Comparison of ENCODE assay signal across 17 cellular contexts in the genomic region with DNA sequence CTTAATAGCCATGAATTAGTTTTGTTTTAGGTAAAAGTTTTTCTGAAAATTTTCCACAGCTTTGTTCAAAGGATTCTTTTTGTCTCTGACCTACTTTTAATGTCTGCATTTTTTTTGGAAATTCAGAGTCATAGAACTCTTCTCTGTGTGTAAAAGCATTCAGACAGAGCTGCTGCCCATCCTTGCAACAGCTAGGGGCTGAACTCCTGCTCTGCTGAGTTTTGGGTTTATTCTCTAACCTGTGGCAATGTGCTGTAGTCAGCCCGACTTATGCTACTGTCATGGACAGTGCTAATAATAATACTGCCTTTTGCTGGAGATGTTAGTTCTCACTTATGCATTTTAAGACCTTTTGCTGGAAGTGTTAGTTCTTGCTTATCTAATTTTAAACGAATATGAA. TPM values are rescaled to one million over a fixed set of nuclear protein-coding genes. Genes with fewer than 3 reads are reported as not detected.
DNase-seq lines count a peak whose midpoint lies in the region; ATAC-seq, FAIRE-seq and TF ChIP-seq lines count a peak whose summit lies in the region.
"Had no signal": no experiment of that assay in that cellular context is flagged by ENCODE, and none has a peak within 500 bp of the region (broad histone marks: within the 10 kb centered on the region; RNA-seq: fewer than 3 reads in every experiment).

No MANE protein-coding gene starts in this region.

- H2BK120ac ChIP-seq in IMR-90 (ENCODE audit: low read depth, low read length) = no peak overlapping the region

- no peaks in the 10 kb centered on the region; the same call in 1 of the 2 replicates for H4K20me1 ChIP-seq in IMR-90 (ENCODE audit: insufficient read depth, low read length)

- ATAC-seq in IMR-90 (ENCODE audit: low read depth) (no peak), T-helper 17 cell (no peak), natural killer cell (no peak)
- ATAC-seq: A549, GM23338, HepG2 had no signal

- no peak overlapping the region for H4K5ac ChIP-seq in IMR-90 (ENCODE audit: low read depth, low read length)

- TF ChIP-seq RAD21 in IMR-90 (IDR thresholded peaks at IDR 0.05; ENCODE audit: low read length) = no peak

- peaks cover 6% of the 10 kb centered on the region for H3K36me3 ChIP-seq in IMR-90 (ENCODE audit: control insufficient read depth, insufficient read depth, low read length)
- H3K36me3 ChIP-seq: BE2C had no signal

- no peak overlapping the region for H3K27ac ChIP-seq in IMR-90 (ENCODE audit: insufficient read depth, low read length)
- H3K27ac ChIP-seq: A549, C4-2B had no signal

- H3K14ac ChIP-seq in IMR-90 (replicated peaks; ENCODE audit: low read depth, low read length) = no peak overlapping the region

- POLR2A ChIA-PET in IMR-90 (lab: Charles Lee; ENCODE audit: unreplicated experiment) = no interaction called here

- H3K9me3 Mint-ChIP-seq in natural killer cell = no peaks in the 10 kb centered on the region
- H3K9me3 Mint-ChIP-seq: CD4-positive, alpha-beta memory T cell; GM23338; H9 had no signal

- H3K23ac ChIP-seq in IMR-90 (ENCODE audit: low read depth, low read length) = no peak overlapping the region

- peak overlapping the region; percentile 20 for H2BK5ac ChIP-seq in IMR-90 (ENCODE audit: low read depth, low read length, poor library complexity, severe bottlenecking)

- intact Hi-C loops in IMR-90 (cut with micrococcal nuclease) = loop anchor here (5.0 to 10.0 kb wide), 2 partner anchors 42 to 445 kb away; a partner anchor contains a TSS
- intact Hi-C loops in natural killer cell (cut with micrococcal nuclease) = no loop called here

- DNase-seq in IMR-90 (no peak), T-helper 17 cell (no peak), inferior parietal cortex (ENCODE audit: extremely low spot score) (peak; percentile 11), urothelium cell line (ENCODE audit: low spot score) (no peak), natural killer cell (no peak), H4 (ENCODE audit: low spot score) (no peak)
- DNase-seq: BE2C; CD4-positive, alpha-beta memory T cell; DMS79; H9 had no signal

- H3K27ac Mint-ChIP-seq in T-helper 17 cell (peak overlapping the region; percentile 27), natural killer cell (no peak overlapping the region)
- H3K27ac Mint-ChIP-seq: GM23338, H9 had no signal

- H3K9ac ChIP-seq in IMR-90 (ENCODE audit: low read depth, low read length) = no peak overlapping the region

- no peak for TF ChIP-seq POLR2A in IMR-90 (IDR thresholded peaks at IDR 0.05; ENCODE audit: low read depth, low read length)

- H3K4me1 Mint-ChIP-seq in T-helper 17 cell (peaks cover 3% of the 10 kb centered on the region), natural killer cell (peaks cover 0 to 4% of the 10 kb centered on the region in 2 donors)
- H3K4me1 Mint-ChIP-seq: GM23338, H9 had no signal

- no peak overlapping the region for H2AK5ac ChIP-seq in IMR-90 (ENCODE audit: low read depth, low read length)

- H3K9me1 ChIP-seq in IMR-90 (ENCODE audit: insufficient read depth, low read length) = 0 out of 2 replicates have a peak, but pooled peaks cover 3% of the 10 kb centered on the region

- H2AFZ ChIP-seq in IMR-90 (replicated peaks; ENCODE audit: low read length, poor library complexity) = no peak overlapping the region
- H2AFZ ChIP-seq: GM23338 had no signal

- H3K9me3 ChIP-seq in IMR-90 (ENCODE audit: control insufficient read depth, insufficient read depth, low read length) (no peaks in the 10 kb centered on the region), T-helper 17 cell (ENCODE audit: control insufficient read depth, low read length, poor library complexity, severe bottlenecking) (no peaks in the 10 kb centered on the region)
- H3K9me3 ChIP-seq: A549, BE2C had no signal

- H3K27me3 Mint-ChIP-seq in T-helper 17 cell (no peaks in the 10 kb centered on the region), natural killer cell (ENCODE audit: low read depth in 2 of 2) (no peaks in the 10 kb centered on the region)
- H3K27me3 Mint-ChIP-seq: CD4-positive, alpha-beta memory T cell had no signal

- FAIRE-seq in urothelium cell line (lab: Jason Lieb, UNC) = peak; percentile 40
- FAIRE-seq: A549, G401.6, GM12891, HepG2, HTR-8/SVneo had no signal

- no CpG with 5 or more reads among the region's 2 CpGs for WGBS in IMR-90 (ENCODE audit: extremely low coverage in 2 of 2, insufficient read length in 1 of 2), 2 experiments

- no peak overlapping the region for H3K4me3 ChIP-seq in IMR-90 (ENCODE audit: insufficient read depth, low read depth, low read length)
- H3K4me3 ChIP-seq: A549, GM23338 had no signal

- H3K4me3 Mint-ChIP-seq in T-helper 17 cell (no peak overlapping the region), natural killer cell (no peak overlapping the region)
- H3K4me3 Mint-ChIP-seq: CD4-positive, alpha-beta memory T cell; GM23338; H9 had no signal

- no peak overlapping the region for H2AK9ac ChIP-seq in IMR-90 (replicated peaks; ENCODE audit: low read depth, low read length, poor library complexity)

- no peak overlapping the region for H3K18ac ChIP-seq in IMR-90 (ENCODE audit: low read depth, low read length)

- H3K56ac ChIP-seq in IMR-90 (ENCODE audit: extremely low read depth, insufficient read depth, low read length) = no peak overlapping the region

- peaks cover 2% of the 10 kb centered on the region for H3K36me3 Mint-ChIP-seq in T-helper 17 cell (ENCODE audit: low read depth)
- H3K36me3 Mint-ChIP-seq in natural killer cell = peaks cover 8% of the 10 kb centered on the region

- CTCF ChIA-PET in IMR-90 (lab: Yijun Ruan, JAX) = no interaction called here

- BruUV-seq in IMR-90 (replicated peaks; lab: Mats Ljungman, UMichigan) = no TSS peak

- no peak overlapping the region for H3K4ac ChIP-seq in IMR-90 (ENCODE audit: low read depth, low read length)

- no peak overlapping the region for H2BK20ac ChIP-seq in IMR-90 (ENCODE audit: low read depth, low read length)

- in situ Hi-C loops in IMR-90 (cut with MboI; ENCODE audit: low sequenced_read_pairs) = no loop called here

- no peak overlapping the region for H4K8ac ChIP-seq in IMR-90 (ENCODE audit: low read depth in 2 of 2, low read length in 2 of 2)

- H3K79me1 ChIP-seq in IMR-90 (ENCODE audit: low read depth in 1 of 2, low read length in 2 of 2) = peaks cover 32 to 71% of the 10 kb centered on the region in 2 experiments

- H3K27me3 ChIP-seq in IMR-90 (ENCODE audit: control insufficient read depth, insufficient read depth, low read length) = no peaks in the 10 kb centered on the region
- H3K27me3 ChIP-seq: BE2C had no signal

- H4K91ac ChIP-seq in IMR-90 (ENCODE audit: insufficient read depth, low read depth, low read length) = no peak overlapping the region

- no peak overlapping the region for H2BK15ac ChIP-seq in IMR-90 (ENCODE audit: low read depth, low read length)

- H3K4me1 ChIP-seq in IMR-90 (ENCODE audit: control insufficient read depth, insufficient read depth, low read length) = peaks cover 11% of the 10 kb centered on the region
- H3K4me1 ChIP-seq: BE2C had no signal

- TF ChIP-seq CTCF in IMR-90 (conservative IDR thresholded peaks at IDR 0.05; ENCODE audit: low read depth, low read length) (no peak), natural killer cell (IDR thresholded peaks at IDR 0.05) (no peak)

- no peak overlapping the region for H3K4me2 ChIP-seq in IMR-90 (ENCODE audit: low read depth, low read length)
- H3K4me2 ChIP-seq: A549, GM23338 had no signal

- dilution Hi-C loops in IMR-90 (cut with HindIII; ENCODE audit: low sequenced_read_pairs, unreplicated experiment) = no loop called here

TF ChIP-seq in IMR-90, 13 proteins besides CTCF, POLR2A, EP300 and RAD21:
- TF ChIP-seq BHLHE40 (IDR thresholded peaks at IDR 0.05; ENCODE audit: low read depth, low read length) (no peak), RFX5 (IDR thresholded peaks at IDR 0.05; ENCODE audit: low read depth, low read length) (no peak), CEBPB (IDR thresholded peaks at IDR 0.05; ENCODE audit: low read depth, low read length) (no peak), RCOR1 (IDR thresholded peaks at IDR 0.05; ENCODE audit: insufficient replicate concordance, low read length) (no peak), SMC3 (IDR thresholded peaks at IDR 0.05; ENCODE audit: low read depth, low read length) (no peak), MXI1 (IDR thresholded peaks at IDR 0.05; ENCODE audit: borderline replicate concordance, low read depth, low read length) (no peak), MAZ (IDR thresholded peaks at IDR 0.05; ENCODE audit: borderline replicate concordance, low read depth, low read length) (no peak), MAFK (IDR thresholded peaks at IDR 0.05; ENCODE audit: low read depth, low read length) (no peak), FOS (IDR thresholded peaks at IDR 0.05; ENCODE audit: low read depth, low read length) (no peak), CHD1 (IDR thresholded peaks at IDR 0.05; ENCODE audit: low read depth, low read length) (no peak), NFE2L2 (IDR thresholded peaks at IDR 0.05; ENCODE audit: low read depth, low read length) (no peak)
- TF ChIP-seq, protein P1, sequence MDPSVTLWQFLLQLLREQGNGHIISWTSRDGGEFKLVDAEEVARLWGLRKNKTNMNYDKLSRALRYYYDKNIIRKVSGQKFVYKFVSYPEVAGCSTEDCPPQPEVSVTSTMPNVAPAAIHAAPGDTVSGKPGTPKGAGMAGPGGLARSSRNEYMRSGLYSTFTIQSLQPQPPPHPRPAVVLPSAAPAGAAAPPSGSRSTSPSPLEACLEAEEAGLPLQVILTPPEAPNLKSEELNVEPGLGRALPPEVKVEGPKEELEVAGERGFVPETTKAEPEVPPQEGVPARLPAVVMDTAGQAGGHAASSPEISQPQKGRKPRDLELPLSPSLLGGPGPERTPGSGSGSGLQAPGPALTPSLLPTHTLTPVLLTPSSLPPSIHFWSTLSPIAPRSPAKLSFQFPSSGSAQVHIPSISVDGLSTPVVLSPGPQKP (IDR thresholded peaks at IDR 0.05; ENCODE audit: borderline replicate concordance, low read depth, low read length) = no peak
- TF ChIP-seq, protein P2, sequence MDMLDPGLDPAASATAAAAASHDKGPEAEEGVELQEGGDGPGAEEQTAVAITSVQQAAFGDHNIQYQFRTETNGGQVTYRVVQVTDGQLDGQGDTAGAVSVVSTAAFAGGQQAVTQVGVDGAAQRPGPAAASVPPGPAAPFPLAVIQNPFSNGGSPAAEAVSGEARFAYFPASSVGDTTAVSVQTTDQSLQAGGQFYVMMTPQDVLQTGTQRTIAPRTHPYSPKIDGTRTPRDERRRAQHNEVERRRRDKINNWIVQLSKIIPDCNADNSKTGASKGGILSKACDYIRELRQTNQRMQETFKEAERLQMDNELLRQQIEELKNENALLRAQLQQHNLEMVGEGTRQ (IDR thresholded peaks at IDR 0.05; ENCODE audit: low read depth, low read length) = no peak

RNA-seq across cellular contexts. Expression of a gene that starts 44.1 kb away (rescaled TPM):
- total RNA-seq in IMR-90 (2012; rRNA removed) = 38.2 and 58.9 TPM in 2 replicates
- 30.6 and 31.6 TPM in 2 replicates for polyA plus RNA-seq in IMR-90 (2012; rRNA removed)
- 19.5 and 39.0 TPM in 2 replicates for polyA plus RNA-seq in IMR-90 (2012; cell fraction: cytosol; rRNA removed)
- 18.1 and 18.9 TPM in 2 replicates for polyA plus RNA-seq in IMR-90 (2012; cell fraction: nucleus; rRNA removed; ENCODE audit: low replicate concordance)
- 10 to 100 TPM; 24.1 to 25.3 TPM for total RNA-seq in T-helper 17 cell
- total RNA-seq in natural killer cell = 10 to 100 TPM; 27.3 to 40.0 (median 33.4) TPM
- 49.0 and 53.8 TPM in 2 replicates for total RNA-seq in H4 (2014; rRNA removed; shearing (Covaris generic))
